ENCODE assay signal across 9 cellular contexts in the genomic region with DNA sequence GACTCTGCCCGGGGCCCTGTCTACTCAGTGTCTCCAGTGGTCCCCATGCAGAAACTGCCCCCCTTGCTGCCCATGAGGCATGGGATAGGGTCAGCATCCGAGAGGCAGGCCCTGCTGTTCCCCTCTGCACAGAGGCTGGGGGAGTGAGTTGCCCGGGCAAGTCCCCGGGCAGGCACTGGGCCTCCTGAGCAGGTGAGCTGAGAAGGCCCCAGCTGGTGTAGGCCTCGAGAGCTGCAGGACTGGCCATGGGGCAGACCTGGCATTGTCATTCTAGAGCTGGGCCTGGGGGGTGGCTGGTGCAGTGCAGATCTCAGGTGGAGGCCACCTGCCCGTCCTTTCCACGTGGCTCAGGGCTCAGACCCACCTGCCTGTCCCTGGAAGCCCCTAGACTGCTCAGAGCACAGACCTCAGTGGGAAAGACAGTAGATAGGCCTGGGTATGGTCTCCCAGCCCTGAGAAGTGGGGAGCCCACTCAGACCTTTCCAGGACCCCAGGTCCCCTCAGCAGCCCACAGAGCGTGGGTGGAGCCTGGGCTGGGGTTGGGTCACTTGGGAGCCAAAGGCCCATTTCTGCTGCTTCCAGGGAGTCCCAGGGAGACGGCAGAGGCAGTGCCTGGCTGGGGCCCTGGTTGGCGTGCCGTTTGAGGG. TPM values are rescaled to one million over a fixed set of nuclear protein-coding genes. Genes with fewer than 3 reads are reported as not detected.
DNase-seq lines count a peak whose midpoint lies in the region; ATAC-seq and TF ChIP-seq lines count a peak whose summit lies in the region.
"Had no signal": no experiment of that assay in that cellular context is flagged by ENCODE, and none has a peak within 500 bp of the region (broad histone marks: within the 10 kb centered on the region; RNA-seq: fewer than 3 reads in every experiment).

No MANE protein-coding gene starts in this region.

- intact Hi-C loops in lower lobe of right lung (cut with DNase I) (no loop called here), transverse colon (cut with DNase I; ENCODE audit: low total_unique reads) (no loop called here), natural killer cell (cut with micrococcal nuclease) (no loop called here)

- POLR2A ChIA-PET in activated CD4-positive, alpha-beta T cell treated with anti-CD3 and anti-CD28 coated beads, Interleukin-2, amount 10 ng/mL, durations not matched to agents 7 days and 5 days (lab: Charles Lee) = no interaction called here

- CTCF ChIA-PET in activated CD4-positive, alpha-beta T cell treated with anti-CD3 and anti-CD28 coated beads, Interleukin-2, amount 10 ng/mL, durations not matched to agents 7 days and 5 days (lab: Charles Lee) = interaction anchor here (1.0 kb wide), 1 partner anchor 12 kb away, joined by 3 read pairs; no protein-coding TSS in a partner anchor

- peak overlapping the region; percentile 60 for H3K27ac ChIP-seq in lower lobe of right lung
- peak overlapping the region; percentile 81 to 99 (median 96) for H3K27ac ChIP-seq in transverse colon
- H3K27ac ChIP-seq: cardiac muscle cell had no signal

- no peak overlapping the region for H3K4me3 Mint-ChIP-seq in activated CD4-positive, alpha-beta T cell treated with anti-CD3 and anti-CD28 coated beads, Interleukin-2, amount 10 ng/mL, durations not matched to agents 7 days and 5 days
- no peak overlapping the region for H3K4me3 Mint-ChIP-seq in immature natural killer cell
- no peak overlapping the region for H3K4me3 Mint-ChIP-seq in natural killer cell

- TF ChIP-seq CTCF in lower lobe of right lung (IDR thresholded peaks at IDR 0.05) (no peak), transverse colon (IDR thresholded peaks at IDR 0.05) (no peak), natural killer cell (IDR thresholded peaks at IDR 0.05) (no peak)

- H3K4me1 Mint-ChIP-seq in activated CD4-positive, alpha-beta T cell treated with anti-CD3 and anti-CD28 coated beads, Interleukin-2, amount 10 ng/mL, durations not matched to agents 7 days and 5 days = peaks cover 19% of the 10 kb centered on the region
- H3K4me1 Mint-ChIP-seq in immature natural killer cell (peaks cover 5 to 7% of the 10 kb centered on the region in 2 donors), natural killer cell (peaks cover 0 to 13% of the 10 kb centered on the region in 2 donors)

- H3K27ac Mint-ChIP-seq in activated CD4-positive, alpha-beta T cell treated with anti-CD3 and anti-CD28 coated beads, Interleukin-2, amount 10 ng/mL, durations not matched to agents 7 days and 5 days = peak overlapping the region; percentile 46
- no peak overlapping the region for H3K27ac Mint-ChIP-seq in immature natural killer cell
- H3K27ac Mint-ChIP-seq in natural killer cell = no peak overlapping the region

- in situ Hi-C loops in transverse colon (cut with MboI; ENCODE audit: low pct_ligation_motif_present in 1 of 4, low pct_unique_long_range_greater_than_20kb in 1 of 4, low sequenced_read_pairs in 3 of 4) = no loop called here

- H3K4me1 ChIP-seq in lower lobe of right lung (peaks cover 55% of the 10 kb centered on the region), transverse colon (peaks cover 35 to 63% (median 49%) of the 10 kb centered on the region in 4 donors)

- H3K4me3 ChIP-seq in lower lobe of right lung (no peak overlapping the region), transverse colon (no peak overlapping the region)
- H3K4me3 ChIP-seq: cardiac muscle cell had no signal

- no peak for DNase-seq in activated CD4-positive, alpha-beta T cell treated with anti-CD3 and anti-CD28 coated beads, Interleukin-2, amount 10 ng/mL, durations not matched to agents 7 days and 5 days
- DNase-seq in activated CD4-positive, alpha-beta T cell treated with anti-CD3 and anti-CD28 coated beads for 48 hours = no peak
- DNase-seq in astrocyte of the hippocampus (ENCODE audit: low read depth, low spot score) (peak; percentile 39), lower lobe of right lung (no peak), transverse colon (no peak), immature natural killer cell (no peak), kidney tubule cell (ENCODE audit: low spot score) (no peak), natural killer cell (no peak)

- no peaks in the 10 kb centered on the region for H3K9me3 Mint-ChIP-seq in activated CD4-positive, alpha-beta T cell treated with anti-CD3 and anti-CD28 coated beads, Interleukin-2, amount 10 ng/mL, durations not matched to agents 7 days and 5 days
- no peaks in the 10 kb centered on the region for H3K9me3 Mint-ChIP-seq in immature natural killer cell
- no peaks in the 10 kb centered on the region for H3K9me3 Mint-ChIP-seq in natural killer cell

- ATAC-seq in lower lobe of right lung (no peak), natural killer cell (no peak)

- TF ChIP-seq POLR2A in transverse colon (IDR thresholded peaks at IDR 0.05) = no peak

- H3K27me3 Mint-ChIP-seq in activated CD4-positive, alpha-beta T cell treated with anti-CD3 and anti-CD28 coated beads, Interleukin-2, amount 10 ng/mL, durations not matched to agents 7 days and 5 days = peaks cover 6% of the 10 kb centered on the region
- H3K27me3 Mint-ChIP-seq in immature natural killer cell (ENCODE audit: low read depth in 3 of 3) (peaks cover 3% of the 10 kb centered on the region in 3 donors), natural killer cell (ENCODE audit: low read depth in 2 of 2) (peaks cover 0 to 4% of the 10 kb centered on the region in 2 donors)

- H3K9me3 ChIP-seq in lower lobe of right lung = no peaks in the 10 kb centered on the region
- H3K9me3 ChIP-seq in transverse colon = no peaks in the 10 kb centered on the region

- no peaks in the 10 kb centered on the region for H3K27me3 ChIP-seq in lower lobe of right lung (ENCODE audit: low read depth)
- no peaks in the 10 kb centered on the region for H3K27me3 ChIP-seq in transverse colon
- H3K27me3 ChIP-seq: cardiac muscle cell had no signal

- H3K36me3 Mint-ChIP-seq in activated CD4-positive, alpha-beta T cell treated with anti-CD3 and anti-CD28 coated beads, Interleukin-2, amount 10 ng/mL, durations not matched to agents 7 days and 5 days (ENCODE audit: low read depth) = no peaks in the 10 kb centered on the region
- no peaks in the 10 kb centered on the region for H3K36me3 Mint-ChIP-seq in immature natural killer cell
- H3K36me3 Mint-ChIP-seq in natural killer cell = no peaks in the 10 kb centered on the region

- WGBS in transverse colon (ENCODE audit: low coverage in 1 of 2), 2 donors = 71% methylated on average over 11 of the region's 11 CpGs; no CpG with 5 or more reads in 1 of the 2 donors

- no peaks in the 10 kb centered on the region for H3K36me3 ChIP-seq in lower lobe of right lung
- H3K36me3 ChIP-seq in transverse colon = no peaks in the 10 kb centered on the region
- H3K36me3 ChIP-seq: cardiac muscle cell had no signal

- no peak for TF ChIP-seq EP300 in transverse colon (IDR thresholded peaks at IDR 0.05; ENCODE audit: low read depth)

RNA-seq across cellular contexts. Expression of a gene that starts 4.7 kb away (rescaled TPM):
- 10 to 100 TPM; 73.6 to 74.4 TPM for total RNA-seq in activated CD4-positive, alpha-beta T cell treated with anti-CD3 and anti-CD28 coated beads, Interleukin-2, amount 10 ng/mL, durations not matched to agents 7 days and 5 days
- total RNA-seq in lower lobe of right lung = 91.4 TPM
- 100 to 1,000 TPM in 2 of 4 donors, 10 to 100 TPM in 2; 48.2 to 154 (median 98.2) TPM for total RNA-seq in transverse colon
- polyA plus RNA-seq in immature natural killer cell = 10 to 100 TPM in 1 of 3 donors, 1 to 10 TPM in 1, under 1 TPM in 1; 0.98 to 22.8 (median 4.3) TPM
- total RNA-seq in natural killer cell = 100 to 1,000 TPM; 126 to 228 (median 192) TPM
